ENCODE assay signal across 24 cellular contexts in the genomic region with DNA sequence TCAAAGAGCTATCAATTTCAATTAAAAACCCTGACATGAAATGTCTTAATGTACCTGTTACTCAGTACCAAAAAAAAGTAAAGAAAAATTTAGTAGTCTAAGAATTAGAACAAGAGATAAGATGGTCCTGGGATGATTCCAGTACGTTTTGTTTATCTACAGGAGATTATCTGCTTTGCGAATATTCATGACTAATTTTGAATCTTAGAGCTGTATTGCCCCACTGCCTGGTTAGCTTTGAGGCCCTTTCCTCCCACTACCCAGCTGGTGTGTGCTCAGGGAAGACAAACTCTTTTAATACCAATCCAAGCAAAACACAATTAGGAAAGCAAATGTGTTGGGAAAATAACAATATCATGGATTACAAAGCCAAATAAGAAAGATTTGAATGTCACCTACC.
"Had no signal": no experiment of that assay in that cellular context is flagged by ENCODE, and none has a peak within 500 bp of the region (broad histone marks: within the 10 kb centered on the region; RNA-seq: fewer than 3 reads in every experiment).

No MANE protein-coding gene starts in this region.

- H2AFZ ChIP-seq: parathyroid adenoma had no signal

- H3K27ac ChIP-seq: coronary artery, esophagus muscularis mucosa, neutrophil, parathyroid adenoma, right lobe of liver, thoracic aorta, tibial nerve, upper lobe of left lung had no signal

- H3K4me1 ChIP-seq: esophagus muscularis mucosa, parathyroid adenoma, tibial nerve, upper lobe of left lung had no signal

- ATAC-seq: mucosa of descending colon; natural killer cell treated with Interleukin-12 subunit alpha and Interleukin-12 subunit beta and Interleukin-15 and Interleukin-18, amount 100 ng/mL, for 72 hours; stimulated activated naive B cell treated with anti-CD40 and anti-IgM and Interleukin-4, amounts not matched to agents 10 μg/mL and 1 μg/mL and 100 μg/mL, for 72 hours had no signal

- H3K27me3 Mint-ChIP-seq: memory B cell; naive B cell; natural killer cell treated with Interleukin-12 subunit alpha and Interleukin-12 subunit beta and Interleukin-15 and Interleukin-18, amount 100 ng/mL, for 72 hours; progenitor cell of endocrine pancreas; stimulated activated naive B cell treated with anti-CD40 and anti-IgM and Interleukin-4, amounts not matched to agents 10 μg/mL and 1 μg/mL and 100 μg/mL, for 72 hours; stimulated activated naive CD8-positive, alpha-beta T cell treated with anti-CD3 and anti-CD28 coated beads, Interleukin-15, Interleukin-2, amounts not matched to agents 100 ng/mL and 50 ng/mL, for 24 hours had no signal

- H3K36me3 ChIP-seq: esophagus muscularis mucosa, neutrophil, right lobe of liver, thoracic aorta, tibial nerve, upper lobe of left lung had no signal

- H3K27ac Mint-ChIP-seq: memory B cell; mesothelial cell of epicardium; naive B cell; natural killer cell treated with Interleukin-12 subunit alpha and Interleukin-12 subunit beta and Interleukin-15 and Interleukin-18, amount 100 ng/mL, for 72 hours; progenitor cell of endocrine pancreas; stimulated activated naive B cell treated with anti-CD40 and anti-IgM and Interleukin-4, amounts not matched to agents 10 μg/mL and 1 μg/mL and 100 μg/mL, for 72 hours; stimulated activated naive CD8-positive, alpha-beta T cell treated with anti-CD3 and anti-CD28 coated beads, Interleukin-15, Interleukin-2, amounts not matched to agents 100 ng/mL and 50 ng/mL, for 24 hours had no signal

- H3K9me3 ChIP-seq: neutrophil, upper lobe of left lung had no signal

- H3K4me1 Mint-ChIP-seq: memory B cell; mesothelial cell of epicardium; naive B cell; neural crest cell; stimulated activated naive B cell treated with anti-CD40 and anti-IgM and Interleukin-4, amounts not matched to agents 10 μg/mL and 1 μg/mL and 100 μg/mL, for 72 hours had no signal

- H3K4me3 ChIP-seq: coronary artery, esophagus muscularis mucosa, lung, mucosa of descending colon, right lobe of liver, thoracic aorta, tibial nerve, upper lobe of left lung had no signal

- H3K27me3 ChIP-seq: esophagus muscularis mucosa, neutrophil, right lobe of liver, tibial nerve, upper lobe of left lung had no signal

- DNase-seq: dermis blood vessel endothelial cell; effector memory CD4-positive, alpha-beta T cell; kidney; mucosa of descending colon; naive B cell; right lobe of liver; small intestine; stimulated activated CD4-positive, alpha-beta T cell treated with anti-CD3 and anti-CD28 coated beads, Interleukin-15, amount 100 ng/mL, for 24 hours; stimulated activated CD4-positive, alpha-beta T cell treated with anti-CD3 and anti-CD28 coated beads, Interleukin-2, amount 100 ng/mL, for 48 hours; stimulated activated naive B cell treated with anti-CD40 and anti-IgM and Interleukin-4, amounts not matched to agents 10 μg/mL and 1 μg/mL and 100 μg/mL, for 72 hours; upper lobe of left lung had no signal

- H3K36me3 Mint-ChIP-seq: memory B cell; mesothelial cell of epicardium; naive B cell; stimulated activated naive B cell treated with anti-CD40 and anti-IgM and Interleukin-4, amounts not matched to agents 10 μg/mL and 1 μg/mL and 100 μg/mL, for 72 hours had no signal

- H3K9ac ChIP-seq: parathyroid adenoma had no signal

- H3K4me3 Mint-ChIP-seq: memory B cell; mesothelial cell of epicardium; naive B cell; natural killer cell treated with Interleukin-12 subunit alpha and Interleukin-12 subunit beta and Interleukin-15 and Interleukin-18, amount 100 ng/mL, for 72 hours; neural crest cell; stimulated activated naive B cell treated with anti-CD40 and anti-IgM and Interleukin-4, amounts not matched to agents 10 μg/mL and 1 μg/mL and 100 μg/mL, for 72 hours; stimulated activated naive CD8-positive, alpha-beta T cell treated with anti-CD3 and anti-CD28 coated beads, Interleukin-15, Interleukin-2, amounts not matched to agents 100 ng/mL and 50 ng/mL, for 24 hours had no signal
